19 cellular contexts compared by ENCODE assay signal in genomic region chr9:137479315-137479861, GRCh38. TPM values are rescaled to one million over a fixed set of nuclear protein-coding genes. Genes with fewer than 3 reads are reported as not detected.
DNase-seq lines count a peak whose midpoint lies in the region; ATAC-seq, FAIRE-seq and TF ChIP-seq lines count a peak whose summit lies in the region.
"Had no signal": no experiment of that assay in that cellular context is flagged by ENCODE, and none has a peak within 500 bp of the region (broad histone marks: within the 10 kb centered on the region; RNA-seq: fewer than 3 reads in every experiment).

No MANE protein-coding gene starts in this region.

- H3K79me2 ChIP-seq in HepG2 (ENCODE audit: insufficient read depth, low read length) (no peaks in the 10 kb centered on the region), mesendoderm (ENCODE audit: control insufficient read depth, insufficient read depth, low read length) (no peaks in the 10 kb centered on the region)

- H3K56ac ChIP-seq in mesendoderm (ENCODE audit: low read length): no peak overlapping the region

- POLR2A ChIA-PET in HepG2 (lab: Yijun Ruan, JAX): no interaction called here

- H3K9me3 ChIP-seq in HepG2 (ENCODE audit: low read length) (peaks cover 14% of the 10 kb centered on the region), right lobe of liver (peaks cover 0 to 12% (median 0%) of the 10 kb centered on the region in 4 donors)

- no peak overlapping the region for H4K8ac ChIP-seq in mesendoderm (ENCODE audit: low read depth, low read length)

- FAIRE-seq in HepG2 (lab: Jason Lieb, UNC): no peak
- FAIRE-seq: GM12878 had no signal

- H2BK5ac ChIP-seq in mesendoderm (ENCODE audit: low read length): no peak overlapping the region

- H2BK120ac ChIP-seq in mesendoderm (ENCODE audit: low read depth, low read length): no peak overlapping the region

- H3K23ac ChIP-seq in mesendoderm (ENCODE audit: low read length): no peak overlapping the region

- no peak overlapping the region for H2AK5ac ChIP-seq in mesendoderm (ENCODE audit: low read length)

- no peaks in the 10 kb centered on the region for H3K79me1 ChIP-seq in mesendoderm (ENCODE audit: low read length)

- H3K36me3 ChIP-seq in HepG2 (replicated peaks in 1 of 2; ENCODE audit: control insufficient read depth in 1 of 2, insufficient read depth in 2 of 2, low read length in 2 of 2) (no peaks in the 10 kb centered on the region), right lobe of liver (no peaks in the 10 kb centered on the region), mesendoderm (ENCODE audit: control insufficient read depth, insufficient read depth, low read length) (no peaks in the 10 kb centered on the region)
- H3K36me3 ChIP-seq: upper lobe of left lung had no signal

- peaks cover 5 to 23% of the 10 kb centered on the region in 2 experiments; a peak in 2 of 5 replicates for H3K27me3 ChIP-seq in HepG2 (ENCODE audit: control insufficient read depth in 1 of 2, insufficient read depth in 2 of 2, low read length in 2 of 2)
- no peaks in the 10 kb centered on the region for H3K27me3 ChIP-seq in right lobe of liver
- no peaks in the 10 kb centered on the region for H3K27me3 ChIP-seq in mesendoderm (ENCODE audit: insufficient read depth, low read length, poor library complexity)
- H3K27me3 ChIP-seq: upper lobe of left lung had no signal

- no peak for TF ChIP-seq RAD21 in HepG2 (CRISPR knock-in tag; IDR thresholded peaks at IDR 0.05)

- no peak overlapping the region for H3K4ac ChIP-seq in mesendoderm (ENCODE audit: low read depth, low read length)

- no peak overlapping the region for H2BK15ac ChIP-seq in mesendoderm (replicated peaks; ENCODE audit: low read depth)

- in situ Hi-C loops in HepG2 (cut with HindIII; ENCODE audit: extremely low pct_ligation_motif_present, low pct_unique_long_range_greater_than_20kb): no loop called here
- in situ Hi-C loops in GM13977 (cut with MboI; ENCODE audit: low pct_unique_long_range_greater_than_20kb, low sequenced_read_pairs, unreplicated experiment): no loop called here

- H3K9ac ChIP-seq in HepG2 (ENCODE audit: insufficient read depth, low read depth, low read length) (no peak overlapping the region; the same call in 1 of the 2 replicates), mesendoderm (ENCODE audit: low read length) (no peak overlapping the region)

- H4K20me1 ChIP-seq in HepG2 (ENCODE audit: insufficient read depth, low read length): no peaks in the 10 kb centered on the region

- intact Hi-C loops in HepG2 (cut with micrococcal nuclease; ENCODE audit: unreplicated experiment) (no loop called here), right lobe of liver (cut with DNase I) (no loop called here)

- H3K4me1 ChIP-seq in HepG2 (ENCODE audit: insufficient read depth, low read length): peaks cover 42% of the 10 kb centered on the region
- H3K4me1 ChIP-seq in right lobe of liver: peaks cover 0 to 12% (median 6%) of the 10 kb centered on the region in 4 donors
- H3K4me1 ChIP-seq in mesendoderm (ENCODE audit: control insufficient read depth, low read depth, low read length): no peaks in the 10 kb centered on the region
- H3K4me1 ChIP-seq: upper lobe of left lung had no signal

- H2AFZ ChIP-seq in HepG2 (ENCODE audit: low read length): no peak overlapping the region

- H3K27ac ChIP-seq in HepG2 (ENCODE audit: extremely low read length, insufficient read depth, low read length) (no peak overlapping the region), right lobe of liver (no peak overlapping the region), cingulate gyrus (ENCODE audit: low read depth, low read length) (peak overlapping the region; percentile 32), mesendoderm (ENCODE audit: low read depth, low read length) (no peak overlapping the region)
- H3K27ac ChIP-seq: epithelial cell of prostate, upper lobe of left lung had no signal

- CTCF ChIA-PET in HepG2 (lab: Yijun Ruan, JAX; ENCODE audit: low intra/inter-chr PET ratio, low total read pairs): no interaction called here

- H3K18ac ChIP-seq in mesendoderm (ENCODE audit: low read length): no peak overlapping the region

- no peak for TF ChIP-seq POLR2A in HepG2 (IDR thresholded peaks at IDR 0.05; ENCODE audit: insufficient read depth in 1 of 2, low read depth in 2 of 2, low read length in 2 of 2)
- TF ChIP-seq POLR2A in right lobe of liver (IDR thresholded peaks at IDR 0.05): no peak

- H3K4me2 ChIP-seq in HepG2 (ENCODE audit: low read depth, low read length) (peak overlapping the region; percentile 51), mesendoderm (ENCODE audit: low read length) (no peak overlapping the region)
- H3K4me2 ChIP-seq: smooth muscle cell had no signal

- TF ChIP-seq CTCF in HepG2 (CRISPR knock-in tag; IDR thresholded peaks at IDR 0.05): no peak
- no peak for TF ChIP-seq CTCF in right lobe of liver (IDR thresholded peaks at IDR 0.05)
- TF ChIP-seq CTCF in GM13977 (IDR thresholded peaks at IDR 0.05; ENCODE audit: extremely low read depth, insufficient read depth, missing control alignments): no peak

- 15% methylated on average over 7 of the region's 13 CpGs for whole genome bisulfite sequencing in HepG2 (ENCODE audit: low lambda C conversion rate)
- 77% methylated on average over 8 of the region's 13 CpGs for WGBS in right lobe of liver (ENCODE audit: insufficient coverage, low coverage, low lambda C conversion rate, missing lambda C conversion rate)
- WGBS in mesendoderm (ENCODE audit: extremely low coverage, insufficient coverage, low lambda C conversion rate): no CpG with 5 or more reads among the region's 13 CpGs

- TF ChIP-seq EP300 in HepG2 (IDR thresholded peaks at IDR 0.05; ENCODE audit: low read depth in 2 of 2, low read length in 2 of 2): no peak
- TF ChIP-seq EP300 in HepG2 (CRISPR knock-in tag; IDR thresholded peaks at IDR 0.05; ENCODE audit: borderline replicate concordance): no peak

- ATAC-seq in HepG2 (peak; percentile 57), right lobe of liver (no peak), HG02885 (IDR thresholded peaks at IDR 0.05; ENCODE audit: poor library complexity, unreplicated experiment) (no peak)
- ATAC-seq: CD8-positive, alpha-beta T cell; GM12878; stimulated activated memory B cell treated with anti-CD40 and anti-IgM and Interleukin-4, amounts not matched to agents 10 μg/mL and 1 μg/mL and 100 μg/mL, for 72 hours had no signal

- no peak overlapping the region for H4K5ac ChIP-seq in mesendoderm (ENCODE audit: low read length)

- no peak for DNase-seq in HepG2 (ENCODE audit: low spot score)
- DNase-seq in right lobe of liver: no peak
- DNase-seq in mesendoderm: peak; percentile 28
- DNase-seq in DMS153 (lab: John Stamatoyannopoulos, UW): no peak
- DNase-seq in GM13977 (ENCODE audit: low spot score): no peak
- DNase-seq in GOT3 (lab: John Stamatoyannopoulos, UW): no peak
- DNase-seq: activated CD4-positive, alpha-beta T cell treated with anti-CD3 and anti-CD28 coated beads for 4 hours; central memory CD4-positive, alpha-beta T cell; immature natural killer cell; NK-92 treated with Interleukin-12 subunit alpha and Interleukin-12 subunit beta, amount 100 ng/mL, for 24 hours had no signal

- BruUV-seq in HepG2 (replicated peaks; lab: Mats Ljungman, UMichigan): no TSS peak

- H3K4me3 ChIP-seq in HepG2 (replicated peaks in 1 of 3; ENCODE audit: insufficient read depth in 1 of 3, low read depth in 2 of 3, low read length in 3 of 3): peak overlapping the region in 1 of 3 experiments; percentile 9; a peak in 1 of 6 replicates
- H3K4me3 ChIP-seq in right lobe of liver: no peak overlapping the region
- no peak overlapping the region for H3K4me3 ChIP-seq in mesendoderm (ENCODE audit: low read length)
- H3K4me3 ChIP-seq: GM12878, smooth muscle cell, upper lobe of left lung had no signal

RNA-seq across cellular contexts. Expression of gene NSMF, which starts 20.3 kb away (rescaled TPM):
- total RNA-seq in HepG2 (2016; rRNA removed; fragmentation: Illumina TruSeq; extraction: Trizol): 38.3 and 44.3 TPM in 2 replicates
- 35.6 and 45.0 TPM in 2 replicates for total RNA-seq in HepG2 (2016; cell fraction: cytosol; rRNA removed; fragmentation: Illumina TruSeq; extraction: Trizol; ENCODE audit: low read depth)
- total RNA-seq in HepG2 (2016; cell fraction: insoluble cytoplasmic fraction; rRNA removed; fragmentation: Illumina TruSeq; extraction: Trizol): 31.9 and 43.2 TPM in 2 replicates
- total RNA-seq in HepG2 (2016; cell fraction: membrane; rRNA removed; fragmentation: Illumina TruSeq; extraction: Trizol): 88.7 and 95.2 TPM in 2 replicates
- total RNA-seq in HepG2 (2016; cell fraction: nucleus; rRNA removed; fragmentation: Illumina TruSeq; extraction: Trizol): 47.8 and 56.5 TPM in 2 replicates
- 183 and 271 TPM in 2 replicates for polyA plus RNA-seq in HepG2 (2011; rRNA removed)
- polyA plus RNA-seq in HepG2 (2011; cell fraction: cytosol; rRNA removed): 147 and 184 TPM in 2 replicates
- 1,153 and 1,227 TPM in 2 replicates for polyA plus RNA-seq in HepG2 (2011; cell fraction: nucleus; rRNA removed)
- 143 and 184 TPM in 2 replicates for polyA plus RNA-seq in HepG2 (2012)
- polyA plus RNA-seq in HepG2 (2016; cell fraction: cytosol; fragmentation: Illumina TruSeq; extraction: Trizol; ENCODE audit: low read depth): 80.1 and 97.0 TPM in 2 replicates
- polyA plus RNA-seq in HepG2 (2016; cell fraction: insoluble cytoplasmic fraction; fragmentation: Illumina TruSeq; extraction: Trizol; ENCODE audit: low read depth): 62.3 and 80.0 TPM in 2 replicates
- 159 and 160 TPM in 2 replicates for polyA plus RNA-seq in HepG2 (2016; cell fraction: membrane; fragmentation: Illumina TruSeq; extraction: Trizol; ENCODE audit: low read depth)
- 179 and 193 TPM in 2 replicates for polyA plus RNA-seq in HepG2 (2016; cell fraction: nucleus; fragmentation: Illumina TruSeq; extraction: Trizol; ENCODE audit: insufficient read depth, low read depth)
- 64.9 and 155 TPM in 2 replicates for polyA minus RNA-seq in HepG2 (2011; rRNA and poly(A)+ RNA removed; ENCODE audit: low replicate concordance)
- polyA minus RNA-seq in HepG2 (2011; cell fraction: cytosol; rRNA and poly(A)+ RNA removed): 76.5 and 105 TPM in 2 replicates
- 147 and 159 TPM in 2 replicates for polyA minus RNA-seq in HepG2 (2011; cell fraction: nucleus; rRNA and poly(A)+ RNA removed)
- total RNA-seq in right lobe of liver: 10 to 100 TPM; 15.6 to 55.4 (median 20.1) TPM
- polyA plus RNA-seq in mesendoderm (2013, experiment 1 of 2): 27.2 TPM
- polyA plus RNA-seq in mesendoderm (2013, experiment 2 of 2): 28.2 TPM

RNA-seq across cellular contexts. Expression of gene ENTPD8, which starts 38.2 kb away (rescaled TPM):
- total RNA-seq in HepG2 (2016; rRNA removed; fragmentation: Illumina TruSeq; extraction: Trizol) (0.21 and 0.44 TPM in 2 replicates), right lobe of liver (10 to 100 TPM in 2 of 6 experiments, 1 to 10 TPM in 4; 3.3 to 11.5 (median 7.5) TPM)
- total RNA-seq in HepG2 (2016; cell fraction: cytosol; rRNA removed; fragmentation: Illumina TruSeq; extraction: Trizol; ENCODE audit: low read depth): 0.09 and 0.20 TPM in 2 replicates
- 0.33 and 0.43 TPM in 2 replicates for total RNA-seq in HepG2 (2016; cell fraction: insoluble cytoplasmic fraction; rRNA removed; fragmentation: Illumina TruSeq; extraction: Trizol)
- 0.21 and 0.37 TPM in 2 replicates for total RNA-seq in HepG2 (2016; cell fraction: membrane; rRNA removed; fragmentation: Illumina TruSeq; extraction: Trizol)
- 0.28 and 0.34 TPM in 2 replicates for total RNA-seq in HepG2 (2016; cell fraction: nucleus; rRNA removed; fragmentation: Illumina TruSeq; extraction: Trizol)
- polyA plus RNA-seq in HepG2 (2011; rRNA removed): 0.26 and 0.38 TPM in 2 replicates
- 0.21 and 0.30 TPM in 2 replicates for polyA plus RNA-seq in HepG2 (2011; cell fraction: cytosol; rRNA removed)
- 3.0 and 3.2 TPM in 2 replicates for polyA plus RNA-seq in HepG2 (2011; cell fraction: nucleus; rRNA removed)
- 0.35 and 0.44 TPM in 2 replicates for polyA plus RNA-seq in HepG2 (2012)
- polyA plus RNA-seq in HepG2 (2016; cell fraction: cytosol; fragmentation: Illumina TruSeq; extraction: Trizol; ENCODE audit: low read depth): 0.05 and 0.14 TPM in 2 replicates
- polyA plus RNA-seq in HepG2 (2016; cell fraction: insoluble cytoplasmic fraction; fragmentation: Illumina TruSeq; extraction: Trizol; ENCODE audit: low read depth): 0.25 TPM in 1 of 2 replicates, not detected in the other
- 0.08 and 0.15 TPM in 2 replicates for polyA plus RNA-seq in HepG2 (2016; cell fraction: membrane; fragmentation: Illumina TruSeq; extraction: Trizol; ENCODE audit: low read depth)
- 0.79 and 0.97 TPM in 2 replicates for polyA plus RNA-seq in HepG2 (2016; cell fraction: nucleus; fragmentation: Illumina TruSeq; extraction: Trizol; ENCODE audit: insufficient read depth, low read depth)
- 0.26 TPM in 1 of 2 replicates, not detected in the other for polyA minus RNA-seq in HepG2 (2011; rRNA and poly(A)+ RNA removed; ENCODE audit: low replicate concordance)
- not detected in 2 replicates for polyA minus RNA-seq in HepG2 (2011; cell fraction: cytosol; rRNA and poly(A)+ RNA removed)
- 0.26 and 0.37 TPM in 2 replicates for polyA minus RNA-seq in HepG2 (2011; cell fraction: nucleus; rRNA and poly(A)+ RNA removed)
- polyA plus RNA-seq in mesendoderm (2013, experiment 1 of 2): 0.07 TPM
- 0.04 TPM for polyA plus RNA-seq in mesendoderm (2013, experiment 2 of 2)
- total RNA-seq: CD8-positive, alpha-beta T cell; GM12878; omental fat pad; smooth muscle cell had no signal
- polyA plus RNA-seq: GM12878, immature natural killer cell, smooth muscle cell had no signal

RNA-seq across cellular contexts. Expression of gene NOXA1, which starts 56.2 kb away (rescaled TPM):
- 0.63 and 1.2 TPM in 2 replicates for total RNA-seq in HepG2 (2016; rRNA removed; fragmentation: Illumina TruSeq; extraction: Trizol)
- total RNA-seq in HepG2 (2016; cell fraction: cytosol; rRNA removed; fragmentation: Illumina TruSeq; extraction: Trizol; ENCODE audit: low read depth): 0.81 and 1.1 TPM in 2 replicates
- 0.82 and 1.9 TPM in 2 replicates for total RNA-seq in HepG2 (2016; cell fraction: insoluble cytoplasmic fraction; rRNA removed; fragmentation: Illumina TruSeq; extraction: Trizol)
- 0.46 and 1.00 TPM in 2 replicates for total RNA-seq in HepG2 (2016; cell fraction: membrane; rRNA removed; fragmentation: Illumina TruSeq; extraction: Trizol)
- 1.6 and 2.0 TPM in 2 replicates for total RNA-seq in HepG2 (2016; cell fraction: nucleus; rRNA removed; fragmentation: Illumina TruSeq; extraction: Trizol)
- 0.78 and 2.1 TPM in 2 replicates for polyA plus RNA-seq in HepG2 (2011; rRNA removed)
- polyA plus RNA-seq in HepG2 (2011; cell fraction: cytosol; rRNA removed): 0.53 and 1.0 TPM in 2 replicates
- 17.1 and 17.5 TPM in 2 replicates for polyA plus RNA-seq in HepG2 (2011; cell fraction: nucleus; rRNA removed)
- 0.76 and 1.0 TPM in 2 replicates for polyA plus RNA-seq in HepG2 (2012)
- polyA plus RNA-seq in HepG2 (2016; cell fraction: cytosol; fragmentation: Illumina TruSeq; extraction: Trizol; ENCODE audit: low read depth): 0.60 and 0.67 TPM in 2 replicates
- polyA plus RNA-seq in HepG2 (2016; cell fraction: insoluble cytoplasmic fraction; fragmentation: Illumina TruSeq; extraction: Trizol; ENCODE audit: low read depth): 0.39 and 0.46 TPM in 2 replicates
- 0.44 and 0.56 TPM in 2 replicates for polyA plus RNA-seq in HepG2 (2016; cell fraction: membrane; fragmentation: Illumina TruSeq; extraction: Trizol; ENCODE audit: low read depth)
- polyA plus RNA-seq in HepG2 (2016; cell fraction: nucleus; fragmentation: Illumina TruSeq; extraction: Trizol; ENCODE audit: insufficient read depth, low read depth): 3.7 and 3.8 TPM in 2 replicates
- polyA minus RNA-seq in HepG2 (2011; rRNA and poly(A)+ RNA removed; ENCODE audit: low replicate concordance): 0.44 and 0.61 TPM in 2 replicates
- 0.44 TPM in 1 of 2 replicates, not detected in the other for polyA minus RNA-seq in HepG2 (2011; cell fraction: cytosol; rRNA and poly(A)+ RNA removed)
- 1.8 and 3.4 TPM in 2 replicates for polyA minus RNA-seq in HepG2 (2011; cell fraction: nucleus; rRNA and poly(A)+ RNA removed)
- 1 to 10 TPM; 4.7 to 8.0 (median 5.7) TPM for total RNA-seq in right lobe of liver
- polyA plus RNA-seq in mesendoderm (2013, experiment 1 of 2): 0.03 TPM
- polyA plus RNA-seq in mesendoderm (2013, experiment 2 of 2): 0.03 TPM
- total RNA-seq: GM12878 had no signal

RNA-seq across cellular contexts. Expression of gene EXD3, which starts 56.4 kb away (rescaled TPM):
- total RNA-seq in HepG2 (2016; rRNA removed; fragmentation: Illumina TruSeq; extraction: Trizol): 1.3 and 2.7 TPM in 2 replicates
- 1.1 and 1.7 TPM in 2 replicates for total RNA-seq in HepG2 (2016; cell fraction: cytosol; rRNA removed; fragmentation: Illumina TruSeq; extraction: Trizol; ENCODE audit: low read depth)
- total RNA-seq in HepG2 (2016; cell fraction: insoluble cytoplasmic fraction; rRNA removed; fragmentation: Illumina TruSeq; extraction: Trizol): 1.3 and 3.1 TPM in 2 replicates
- total RNA-seq in HepG2 (2016; cell fraction: membrane; rRNA removed; fragmentation: Illumina TruSeq; extraction: Trizol): 1.6 and 2.4 TPM in 2 replicates
- total RNA-seq in HepG2 (2016; cell fraction: nucleus; rRNA removed; fragmentation: Illumina TruSeq; extraction: Trizol): 3.0 and 3.1 TPM in 2 replicates
- 4.8 and 9.1 TPM in 2 replicates for polyA plus RNA-seq in HepG2 (2011; rRNA removed)
- 1.6 and 3.2 TPM in 2 replicates for polyA plus RNA-seq in HepG2 (2011; cell fraction: cytosol; rRNA removed)
- 82.5 and 82.6 TPM in 2 replicates for polyA plus RNA-seq in HepG2 (2011; cell fraction: nucleus; rRNA removed)
- 4.7 and 9.6 TPM in 2 replicates for polyA plus RNA-seq in HepG2 (2012)
- 3.8 and 4.6 TPM in 2 replicates for polyA plus RNA-seq in HepG2 (2016; cell fraction: cytosol; fragmentation: Illumina TruSeq; extraction: Trizol; ENCODE audit: low read depth)
- polyA plus RNA-seq in HepG2 (2016; cell fraction: insoluble cytoplasmic fraction; fragmentation: Illumina TruSeq; extraction: Trizol; ENCODE audit: low read depth): 2.3 and 2.8 TPM in 2 replicates
- polyA plus RNA-seq in HepG2 (2016; cell fraction: membrane; fragmentation: Illumina TruSeq; extraction: Trizol; ENCODE audit: low read depth): 5.3 and 6.7 TPM in 2 replicates
- 8.9 and 9.7 TPM in 2 replicates for polyA plus RNA-seq in HepG2 (2016; cell fraction: nucleus; fragmentation: Illumina TruSeq; extraction: Trizol; ENCODE audit: insufficient read depth, low read depth)
- 3.4 and 4.2 TPM in 2 replicates for polyA minus RNA-seq in HepG2 (2011; rRNA and poly(A)+ RNA removed; ENCODE audit: low replicate concordance)
- polyA minus RNA-seq in HepG2 (2011; cell fraction: cytosol; rRNA and poly(A)+ RNA removed): 0.62 and 2.6 TPM in 2 replicates
- 6.6 and 9.0 TPM in 2 replicates for polyA minus RNA-seq in HepG2 (2011; cell fraction: nucleus; rRNA and poly(A)+ RNA removed)
- total RNA-seq in right lobe of liver: 10 to 100 TPM in 3 of 6 experiments, 1 to 10 TPM in 3; 3.3 to 14.4 (median 10.6) TPM
- polyA plus RNA-seq in mesendoderm (2013, experiment 1 of 2): 2.0 TPM
- polyA plus RNA-seq in mesendoderm (2013, experiment 2 of 2): 2.0 TPM
